In genomic region chr7:149458235-149458634, GRCh38 we compare ENCODE assay signal across 13 cellular contexts. TPM values are rescaled to one million over a fixed set of nuclear protein-coding genes. Genes with fewer than 3 reads are reported as not detected.
DNase-seq lines count a peak whose midpoint lies in the region; ATAC-seq and TF ChIP-seq lines count a peak whose summit lies in the region.
"Had no signal": no experiment of that assay in that cellular context is flagged by ENCODE, and none has a peak within 500 bp of the region (broad histone marks: within the 10 kb centered on the region; RNA-seq: fewer than 3 reads in every experiment).

No MANE protein-coding gene starts in this region.

- peak overlapping the region; percentile 75 for H3K4me3 Mint-ChIP-seq in activated naive CD4-positive, alpha-beta T cell treated with anti-CD3 and anti-CD28 coated beads, Interleukin-2, amount 10 ng/mL, durations not matched to agents 7 days and 5 days
- H3K4me3 Mint-ChIP-seq in glutamatergic neuron (ENCODE audit: unreplicated experiment) = peak overlapping the region; percentile 86
- H3K4me3 Mint-ChIP-seq in stimulated activated naive B cell treated with anti-CD40 and anti-IgM and Interleukin-4, amounts not matched to agents 10 μg/mL and 1 μg/mL and 100 μg/mL, for 72 hours = peak overlapping the region; percentile 21 to 43

- no peaks in the 10 kb centered on the region for H3K9me3 Mint-ChIP-seq in activated naive CD4-positive, alpha-beta T cell treated with anti-CD3 and anti-CD28 coated beads, Interleukin-2, amount 10 ng/mL, durations not matched to agents 7 days and 5 days
- H3K9me3 Mint-ChIP-seq in glutamatergic neuron (ENCODE audit: unreplicated experiment) = peaks cover 11% of the 10 kb centered on the region
- H3K9me3 Mint-ChIP-seq in stimulated activated naive B cell treated with anti-CD40 and anti-IgM and Interleukin-4, amounts not matched to agents 10 μg/mL and 1 μg/mL and 100 μg/mL, for 72 hours = no peaks in the 10 kb centered on the region

- H3K27ac ChIP-seq in SK-N-MC = no peak overlapping the region
- H3K27ac ChIP-seq: prostate gland, thoracic aorta had no signal

- H3K27ac Mint-ChIP-seq in activated naive CD4-positive, alpha-beta T cell treated with anti-CD3 and anti-CD28 coated beads, Interleukin-2, amount 10 ng/mL, durations not matched to agents 7 days and 5 days = peak overlapping the region; percentile 58
- H3K27ac Mint-ChIP-seq in glutamatergic neuron (ENCODE audit: unreplicated experiment) = no peak overlapping the region
- no peak overlapping the region for H3K27ac Mint-ChIP-seq in stimulated activated naive B cell treated with anti-CD40 and anti-IgM and Interleukin-4, amounts not matched to agents 10 μg/mL and 1 μg/mL and 100 μg/mL, for 72 hours

- CTCF ChIA-PET in activated naive CD4-positive, alpha-beta T cell treated with anti-CD3 and anti-CD28 coated beads, Interleukin-2, amount 10 ng/mL, durations not matched to agents 7 days and 5 days (lab: Charles Lee) = interaction anchor here (0.7 to 1.1 kb wide), 3 partner anchors 36 to 1419 kb away, joined by 3 read pairs; no protein-coding TSS in a partner anchor

- H3K4me3 ChIP-seq in SK-N-MC = peak overlapping the region; percentile 75
- H3K4me3 ChIP-seq: prostate gland had no signal

- peaks cover 11% of the 10 kb centered on the region for H3K36me3 Mint-ChIP-seq in activated naive CD4-positive, alpha-beta T cell treated with anti-CD3 and anti-CD28 coated beads, Interleukin-2, amount 10 ng/mL, durations not matched to agents 7 days and 5 days
- H3K36me3 Mint-ChIP-seq in glutamatergic neuron (ENCODE audit: unreplicated experiment) = peaks cover 5% of the 10 kb centered on the region
- peaks cover 18 to 22% of the 10 kb centered on the region in 2 donors for H3K36me3 Mint-ChIP-seq in stimulated activated naive B cell treated with anti-CD40 and anti-IgM and Interleukin-4, amounts not matched to agents 10 μg/mL and 1 μg/mL and 100 μg/mL, for 72 hours

- no peaks in the 10 kb centered on the region for H3K9me3 ChIP-seq in SK-N-MC (ENCODE audit: low read depth, low read length)
- H3K9me3 ChIP-seq: prostate gland, thoracic aorta had no signal

- no peak for DNase-seq in activated naive CD4-positive, alpha-beta T cell treated with anti-CD3 and anti-CD28 coated beads, Interleukin-2, amount 10 ng/mL, durations not matched to agents 7 days and 5 days
- no peak for DNase-seq in activated naive CD4-positive, alpha-beta T cell (lab: John Stamatoyannopoulos, UW)
- DNase-seq in SK-N-MC (ENCODE audit: low read depth, low spot score) (no peak), glutamatergic neuron (no peak), NAMALWA (ENCODE audit: low spot score) (no peak)
- no peak for DNase-seq in stimulated activated naive B cell treated with anti-CD40 and anti-IgM and Interleukin-4, amounts not matched to agents 10 μg/mL and 1 μg/mL and 100 μg/mL, for 72 hours
- DNase-seq: foreskin melanocyte, left ventricle myocardium superior, NCI-H2171 had no signal

- TF ChIP-seq CTCF in glutamatergic neuron (IDR thresholded peaks at IDR 0.05; ENCODE audit: partially characterized antibody, unreplicated experiment) = no peak

- H3K9ac ChIP-seq in SK-N-MC (ENCODE audit: insufficient read length) = no peak overlapping the region

- H3K27me3 Mint-ChIP-seq in activated naive CD4-positive, alpha-beta T cell treated with anti-CD3 and anti-CD28 coated beads, Interleukin-2, amount 10 ng/mL, durations not matched to agents 7 days and 5 days = peaks cover 9% of the 10 kb centered on the region
- peaks cover 17% of the 10 kb centered on the region for H3K27me3 Mint-ChIP-seq in glutamatergic neuron (ENCODE audit: unreplicated experiment)
- H3K27me3 Mint-ChIP-seq in stimulated activated naive B cell treated with anti-CD40 and anti-IgM and Interleukin-4, amounts not matched to agents 10 μg/mL and 1 μg/mL and 100 μg/mL, for 72 hours = peaks cover 0 to 7% of the 10 kb centered on the region in 2 donors

- H3K36me3 ChIP-seq in SK-N-MC (ENCODE audit: insufficient read depth, low read length) = peaks cover 24% of the 10 kb centered on the region; the same call in 1 of the 2 replicates

- H3K4me1 Mint-ChIP-seq in activated naive CD4-positive, alpha-beta T cell treated with anti-CD3 and anti-CD28 coated beads, Interleukin-2, amount 10 ng/mL, durations not matched to agents 7 days and 5 days = peaks cover 18% of the 10 kb centered on the region
- H3K4me1 Mint-ChIP-seq in glutamatergic neuron (ENCODE audit: low read depth, unreplicated experiment) = peaks cover 14% of the 10 kb centered on the region
- peaks cover 17 to 43% of the 10 kb centered on the region in 2 donors for H3K4me1 Mint-ChIP-seq in stimulated activated naive B cell treated with anti-CD40 and anti-IgM and Interleukin-4, amounts not matched to agents 10 μg/mL and 1 μg/mL and 100 μg/mL, for 72 hours

- no peak for ATAC-seq in stimulated activated naive B cell treated with anti-CD40 and anti-IgM and Interleukin-4, amounts not matched to agents 10 μg/mL and 1 μg/mL and 100 μg/mL, for 72 hours (replicated peaks)
- ATAC-seq in HG02973 (IDR thresholded peaks at IDR 0.05; ENCODE audit: unreplicated experiment) (no peak), HG03571 (IDR thresholded peaks at IDR 0.05; ENCODE audit: unreplicated experiment) (no peak)
- ATAC-seq: left ventricle myocardium superior had no signal

RNA-seq across cellular contexts. Expression of gene ZNF777, which starts 2.6 kb away (rescaled TPM):
- total RNA-seq in glutamatergic neuron (ENCODE audit: unreplicated experiment) = 18.0 TPM

RNA-seq across cellular contexts. Expression of gene ZNF746, which starts 39.4 kb away (rescaled TPM):
- 22.8 TPM for total RNA-seq in glutamatergic neuron (ENCODE audit: unreplicated experiment)

Comparison
In these comparisons a context has a peak if more than half of its experiments do, and no peak if none do; other contexts are left out.
1. H3K4me3 Mint-ChIP-seq: peak in every context shown above with its lines; median percentile 86 in glutamatergic neuron; 75 in activated naive CD4-positive, alpha-beta T cell treated with anti-CD3 and anti-CD28 coated beads, Interleukin-2, amount 10 ng/mL, durations not matched to agents 7 days and 5 days; 32 in stimulated activated naive B cell treated with anti-CD40 and anti-IgM and Interleukin-4, amounts not matched to agents 10 μg/mL and 1 μg/mL and 100 μg/mL, for 72 hours.